ENCODE assay signal across 11 cellular contexts in the genomic region with DNA sequence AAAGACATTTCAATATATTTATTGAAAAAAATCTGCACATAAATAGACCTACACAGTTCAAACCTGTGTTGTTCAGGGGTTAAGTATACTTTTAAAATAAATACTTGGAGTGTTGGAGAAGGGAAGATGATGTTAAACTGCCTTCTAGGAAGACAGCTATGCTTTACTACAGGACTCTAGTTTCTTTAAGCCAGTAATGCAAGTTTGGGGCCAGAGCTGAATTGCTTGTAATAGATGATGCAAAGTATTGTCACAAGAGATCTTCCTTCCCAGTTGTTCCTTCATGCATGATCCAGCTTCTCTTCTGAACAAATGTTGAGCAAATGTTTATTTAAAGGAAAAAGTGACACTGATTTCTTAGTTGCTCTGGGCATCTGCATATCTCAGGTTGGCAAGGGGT.
"Had no signal": no experiment of that assay in that cellular context is flagged by ENCODE, and none has a peak within 500 bp of the region (broad histone marks: within the 10 kb centered on the region; RNA-seq: fewer than 3 reads in every experiment).

No MANE protein-coding gene starts in this region.

- H3K27ac ChIP-seq: adrenal gland, ascending aorta, body of pancreas, brain microvascular endothelial cell, breast epithelium, cardiac muscle cell had no signal

- H3K4me3 ChIP-seq: adrenal gland, ascending aorta, body of pancreas, breast epithelium, cardiac muscle cell had no signal

- H3K36me3 ChIP-seq: adrenal gland, ascending aorta, brain microvascular endothelial cell, breast epithelium, cardiac muscle cell had no signal

- H3K9me3 ChIP-seq: adrenal gland, ascending aorta, body of pancreas had no signal

- ATAC-seq: activated naive CD4-positive, alpha-beta T cell treated with anti-CD3 and anti-CD28 coated beads, Interleukin-2, amount 50 U/mL, for 72 hours; activated naive CD8-positive, alpha-beta T cell treated with anti-CD3 and anti-CD28 coated beads, Interleukin-2, amount 50 U/mL, for 24 hours; activated T-cell treated with anti-CD3 and anti-CD28 coated beads, Interleukin-2, amount 50 U/mL, for 4 hours; activated T-cell treated with anti-CD3 and anti-CD28 coated beads, Interleukin-2, amount 50 U/mL, for 72 hours; activated T-helper 17 cell treated with anti-CD3 and anti-CD28 coated beads, Interleukin-2, amount 50 U/mL, for 72 hours; body of pancreas had no signal

- H3K4me1 ChIP-seq: adrenal gland, ascending aorta, body of pancreas, breast epithelium had no signal
